17 cellular contexts compared by ENCODE assay signal in genomic region chr3:78899846-78900245, GRCh38.
"Had no signal": no experiment of that assay in that cellular context is flagged by ENCODE, and none has a peak within 500 bp of the region (broad histone marks: within the 10 kb centered on the region; RNA-seq: fewer than 3 reads in every experiment).

No MANE protein-coding gene starts in this region.

- H3K9me3 ChIP-seq: esophagus muscularis mucosa, gastrocnemius medialis, prostate gland, right lobe of liver, tibial artery had no signal

- H3K4me3 Mint-ChIP-seq: naive thymus-derived CD8-positive, alpha-beta T cell; stimulated activated effector memory CD8-positive, alpha-beta T cell treated with anti-CD3 and anti-CD28 coated beads, Interleukin-12 subunit alpha, Interleukin-12 subunit beta, amount 100 ng/mL, for 72 hours; stimulated activated naive CD8-positive, alpha-beta T cell treated with anti-CD3 and anti-CD28 coated beads, Interleukin-15, Interleukin-2, amounts not matched to agents 100 ng/mL and 50 ng/mL, for 24 hours had no signal

- H3K36me3 ChIP-seq: esophagus muscularis mucosa, gastrocnemius medialis, prostate gland, right lobe of liver, tibial artery had no signal

- H3K4me1 Mint-ChIP-seq: stimulated activated effector memory CD8-positive, alpha-beta T cell treated with anti-CD3 and anti-CD28 coated beads, Interleukin-12 subunit alpha, Interleukin-12 subunit beta, amount 100 ng/mL, for 72 hours had no signal

- H3K27ac Mint-ChIP-seq: naive thymus-derived CD8-positive, alpha-beta T cell; stimulated activated effector memory CD8-positive, alpha-beta T cell treated with anti-CD3 and anti-CD28 coated beads, Interleukin-12 subunit alpha, Interleukin-12 subunit beta, amount 100 ng/mL, for 72 hours; stimulated activated naive CD8-positive, alpha-beta T cell treated with anti-CD3 and anti-CD28 coated beads, Interleukin-15, Interleukin-2, amounts not matched to agents 100 ng/mL and 50 ng/mL, for 24 hours had no signal

- H3K27me3 Mint-ChIP-seq: naive thymus-derived CD8-positive, alpha-beta T cell; stimulated activated naive CD8-positive, alpha-beta T cell treated with anti-CD3 and anti-CD28 coated beads, Interleukin-15, Interleukin-2, amounts not matched to agents 100 ng/mL and 50 ng/mL, for 24 hours had no signal

- H3K27ac ChIP-seq: epithelial cell of prostate, esophagus muscularis mucosa, gastrocnemius medialis, parathyroid adenoma, prostate gland, right lobe of liver, tibial artery had no signal

- ATAC-seq: gastrocnemius medialis; left colon; naive thymus-derived CD8-positive, alpha-beta T cell; right lobe of liver; stimulated activated effector memory CD8-positive, alpha-beta T cell treated with anti-CD3 and anti-CD28 coated beads, Interleukin-12 subunit alpha, Interleukin-12 subunit beta, amount 100 ng/mL, for 72 hours had no signal

- H3K9ac ChIP-seq: parathyroid adenoma had no signal

- H3K4me1 ChIP-seq: gastrocnemius medialis, parathyroid adenoma, prostate gland, right lobe of liver had no signal

- DNase-seq: cerebellar nuclear complex; effector memory CD4-positive, alpha-beta T cell; gastrocnemius medialis; left colon; mammary epithelial cell; naive thymus-derived CD8-positive, alpha-beta T cell; occipital lobe; right lobe of liver; stimulated activated CD4-positive, alpha-beta T cell treated with anti-CD3 and anti-CD28 coated beads, Interleukin-4, amount 100 ng/mL, for 1 hour; stimulated activated CD8-positive, alpha-beta memory T cell treated with anti-CD3 and anti-CD28 coated beads, Interleukin-4, amount 100 ng/mL, for 48 hours; tibial artery had no signal

- H3K27me3 ChIP-seq: esophagus muscularis mucosa, gastrocnemius medialis, right lobe of liver, tibial artery had no signal

- H2AFZ ChIP-seq: parathyroid adenoma had no signal

- H3K4me3 ChIP-seq: esophagus muscularis mucosa, gastrocnemius medialis, prostate gland, right lobe of liver, tibial artery had no signal

- H3K79me2 ChIP-seq: parathyroid adenoma had no signal

- H3K36me3 Mint-ChIP-seq: naive thymus-derived CD8-positive, alpha-beta T cell; stimulated activated effector memory CD8-positive, alpha-beta T cell treated with anti-CD3 and anti-CD28 coated beads, Interleukin-12 subunit alpha, Interleukin-12 subunit beta, amount 100 ng/mL, for 72 hours had no signal
